Comparison of ENCODE assay signal across 10 cellular contexts in the genomic region with DNA sequence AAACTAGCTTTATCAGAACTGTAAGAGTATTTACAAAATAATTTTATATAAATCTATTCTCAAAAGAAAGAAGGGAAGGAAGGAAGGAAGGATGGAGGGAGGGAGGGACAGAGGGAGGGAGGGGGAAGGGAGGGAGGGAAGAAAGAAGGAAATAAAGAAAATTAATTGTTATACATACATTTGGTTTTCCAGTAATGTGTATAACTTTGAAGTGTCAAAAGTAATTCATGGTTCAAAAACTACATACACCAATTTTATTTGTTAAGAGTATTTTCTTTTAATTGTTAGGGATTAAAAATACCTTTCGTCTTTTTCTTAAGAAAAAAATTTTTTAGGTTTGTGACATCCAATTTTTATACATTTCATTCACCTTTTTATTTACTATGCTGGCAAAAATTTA. TPM values are rescaled to one million over a fixed set of nuclear protein-coding genes. Genes with fewer than 3 reads are reported as not detected.
"Had no signal": no experiment of that assay in that cellular context is flagged by ENCODE, and none has a peak within 500 bp of the region (broad histone marks: within the 10 kb centered on the region; RNA-seq: fewer than 3 reads in every experiment).

No MANE protein-coding gene starts in this region.

- H3K4me3 ChIP-seq: GM23248, GM23338, HAP-1 had no signal

- H3K4me1 ChIP-seq: HAP-1 had no signal

- H3K36me3 ChIP-seq: HAP-1 had no signal

- DNase-seq: GM23248, GOT3, H7, H9, HCEC 1CT, HFFc6 had no signal

- FAIRE-seq: H1 had no signal

- H3K9me3 ChIP-seq: HAP-1 had no signal

- ATAC-seq: GM23338 had no signal

- H2AFZ ChIP-seq: GM23248, GM23338 had no signal

- H3K27ac ChIP-seq: GM23248 had no signal

- H3K4me2 ChIP-seq: GM23338 had no signal

- H3K9ac ChIP-seq: GM23248 had no signal

RNA-seq across cellular contexts. Expression of a gene that starts 17.5 kb away (rescaled TPM):
- total RNA-seq: GM23248, H1, H4, H7, H9, HFFc6 had no signal
- polyA plus RNA-seq: GM23248, GM23338 had no signal
